In genomic region chr13:111215081-111216047, GRCh38 we compare ENCODE assay signal across 8 cellular contexts.
A peak's percentile ranks its signal among the peaks of the same experiment; 100 is the strongest.
DNase-seq lines count a peak whose midpoint lies in the region; ATAC-seq and TF ChIP-seq lines count a peak whose summit lies in the region.

No MANE protein-coding gene starts in this region.

- H3K4me1 ChIP-seq in OCI-LY7 (ENCODE audit: insufficient read depth, low read length, poor library complexity, severe bottlenecking): peaks cover 31% of the 10 kb centered on the region
- H3K4me1 ChIP-seq in lower lobe of right lung: peaks cover 72% of the 10 kb centered on the region

- peak overlapping the region; percentile 63 for H3K4me2 ChIP-seq in OCI-LY7 (ENCODE audit: low read length)

- no TSS peak for BruUV-seq in OCI-LY7 (replicated peaks; lab: Mats Ljungman, UMichigan)

- H3K4me3 ChIP-seq in OCI-LY7 (ENCODE audit: low read depth, low read length, poor library complexity, severe bottlenecking): peak overlapping the region; percentile 19
- no peak overlapping the region for H3K4me3 ChIP-seq in brain microvascular endothelial cell (ENCODE audit: low read depth, low read length)
- no peak overlapping the region for H3K4me3 ChIP-seq in lower lobe of right lung

- in situ Hi-C loops in brain microvascular endothelial cell (cut with HindIII; ENCODE audit: low pct_ligation_motif_present, low sequenced_read_pairs): no loop called here

- CTCF ChIA-PET in OCI-LY7 (lab: Charles Lee; ENCODE audit: unreplicated experiment): no interaction called here

- H2AFZ ChIP-seq in OCI-LY7 (ENCODE audit: low read length): no peak overlapping the region

- peaks cover 14% of the 10 kb centered on the region for H4K20me1 ChIP-seq in OCI-LY7 (ENCODE audit: insufficient read depth, low read length)

- DNase-seq in stimulated activated naive CD8-positive, alpha-beta T cell treated with anti-CD3 and anti-CD28 coated beads, Interleukin-15, amount 100 ng/mL, for 72 hours: no peak
- DNase-seq in OCI-LY7 (ENCODE audit: low spot score) (no peak), islet precursor cell (peak; percentile 46), brain microvascular endothelial cell (no peak), germinal center (ENCODE audit: low spot score) (no peak), lower lobe of right lung (no peak)
- no peak for DNase-seq in activated naive CD4-positive, alpha-beta T cell treated with anti-CD3 and anti-CD28 coated beads, Interleukin-2, amount 50 U/mL, for 72 hours (ENCODE audit: low spot score in 2 of 2)

- no peaks in the 10 kb centered on the region for H3K9me3 Mint-ChIP-seq in stimulated activated naive CD8-positive, alpha-beta T cell treated with anti-CD3 and anti-CD28 coated beads, Interleukin-15, Interleukin-2, amounts not matched to agents 100 ng/mL and 50 ng/mL, for 24 hours
- no peaks in the 10 kb centered on the region for H3K9me3 Mint-ChIP-seq in stimulated activated naive CD8-positive, alpha-beta T cell treated with anti-CD3 and anti-CD28 coated beads, Interleukin-15, amount 100 ng/mL, for 72 hours
- H3K9me3 Mint-ChIP-seq in activated naive CD4-positive, alpha-beta T cell treated with anti-CD3 and anti-CD28 coated beads, Interleukin-2, amount 50 U/mL, for 72 hours: no peaks in the 10 kb centered on the region

- no peak overlapping the region for H3K4me3 Mint-ChIP-seq in stimulated activated naive CD8-positive, alpha-beta T cell treated with anti-CD3 and anti-CD28 coated beads, Interleukin-15, Interleukin-2, amounts not matched to agents 100 ng/mL and 50 ng/mL, for 24 hours
- H3K4me3 Mint-ChIP-seq in stimulated activated naive CD8-positive, alpha-beta T cell treated with anti-CD3 and anti-CD28 coated beads, Interleukin-15, amount 100 ng/mL, for 72 hours: no peak overlapping the region

- H3K4me1 Mint-ChIP-seq in stimulated activated naive CD8-positive, alpha-beta T cell treated with anti-CD3 and anti-CD28 coated beads, Interleukin-15, Interleukin-2, amounts not matched to agents 100 ng/mL and 50 ng/mL, for 24 hours (ENCODE audit: low read depth): peaks cover 36% of the 10 kb centered on the region
- peaks cover 67% of the 10 kb centered on the region for H3K4me1 Mint-ChIP-seq in stimulated activated naive CD8-positive, alpha-beta T cell treated with anti-CD3 and anti-CD28 coated beads, Interleukin-15, amount 100 ng/mL, for 72 hours

- H3K9me3 ChIP-seq in OCI-LY7 (ENCODE audit: low read length): no peaks in the 10 kb centered on the region
- H3K9me3 ChIP-seq in lower lobe of right lung: no peaks in the 10 kb centered on the region

- no peaks in the 10 kb centered on the region for H3K27me3 ChIP-seq in brain microvascular endothelial cell (replicated peaks)
- no peaks in the 10 kb centered on the region for H3K27me3 ChIP-seq in lower lobe of right lung (ENCODE audit: low read depth)

- H3K27ac ChIP-seq in OCI-LY7 (ENCODE audit: low read depth, low read length, poor library complexity, severe bottlenecking) (peak overlapping the region; percentile 37), brain microvascular endothelial cell (no peak overlapping the region), lower lobe of right lung (no peak overlapping the region)

- POLR2A ChIA-PET in OCI-LY7 (lab: Charles Lee): interaction anchor here (0.6 to 0.7 kb wide), 2 partner anchors 52 to 1339 kb away, joined by 3 read pairs; no protein-coding TSS in a partner anchor

- no peaks in the 10 kb centered on the region for H3K9me2 ChIP-seq in OCI-LY7 (ENCODE audit: insufficient read depth, low read length)

- H3K27me3 Mint-ChIP-seq in stimulated activated naive CD8-positive, alpha-beta T cell treated with anti-CD3 and anti-CD28 coated beads, Interleukin-15, Interleukin-2, amounts not matched to agents 100 ng/mL and 50 ng/mL, for 24 hours: no peaks in the 10 kb centered on the region
- no peaks in the 10 kb centered on the region for H3K27me3 Mint-ChIP-seq in stimulated activated naive CD8-positive, alpha-beta T cell treated with anti-CD3 and anti-CD28 coated beads, Interleukin-15, amount 100 ng/mL, for 72 hours

- ATAC-seq in stimulated activated naive CD8-positive, alpha-beta T cell treated with anti-CD3 and anti-CD28 coated beads, Interleukin-15, amount 100 ng/mL, for 72 hours: no peak
- no peak for ATAC-seq in lower lobe of right lung
- no peak for ATAC-seq in activated naive CD4-positive, alpha-beta T cell treated with anti-CD3 and anti-CD28 coated beads, Interleukin-2, amount 50 U/mL, for 72 hours

- H3K36me3 ChIP-seq in OCI-LY7 (ENCODE audit: insufficient read depth, low read length) (peaks cover 60% of the 10 kb centered on the region), brain microvascular endothelial cell (replicated peaks) (peaks cover 5% of the 10 kb centered on the region), lower lobe of right lung (peaks cover 7% of the 10 kb centered on the region)

- peaks cover 29% of the 10 kb centered on the region for H3K36me3 Mint-ChIP-seq in stimulated activated naive CD8-positive, alpha-beta T cell treated with anti-CD3 and anti-CD28 coated beads, Interleukin-15, Interleukin-2, amounts not matched to agents 100 ng/mL and 50 ng/mL, for 24 hours (ENCODE audit: low read depth)
- H3K36me3 Mint-ChIP-seq in activated naive CD4-positive, alpha-beta T cell treated with anti-CD3 and anti-CD28 coated beads, Interleukin-2, amount 50 U/mL, for 72 hours: no peaks in the 10 kb centered on the region

- peaks cover 77% of the 10 kb centered on the region for H3K79me2 ChIP-seq in OCI-LY7 (ENCODE audit: insufficient read depth, low read depth, low read length)

- peak overlapping the region; percentile 9 for H3K27ac Mint-ChIP-seq in stimulated activated naive CD8-positive, alpha-beta T cell treated with anti-CD3 and anti-CD28 coated beads, Interleukin-15, Interleukin-2, amounts not matched to agents 100 ng/mL and 50 ng/mL, for 24 hours
- H3K27ac Mint-ChIP-seq in stimulated activated naive CD8-positive, alpha-beta T cell treated with anti-CD3 and anti-CD28 coated beads, Interleukin-15, amount 100 ng/mL, for 72 hours: peak overlapping the region in 1 of 2 donors; percentile 19
- H3K27ac Mint-ChIP-seq in activated naive CD4-positive, alpha-beta T cell treated with anti-CD3 and anti-CD28 coated beads, Interleukin-2, amount 50 U/mL, for 72 hours: no peak overlapping the region

- TF ChIP-seq CTCF in OCI-LY7 (conservative IDR thresholded peaks at IDR 0.05; ENCODE audit: low read length) (no peak), brain microvascular endothelial cell (IDR thresholded peaks at IDR 0.05; ENCODE audit: low read depth, low read length, missing control alignments) (no peak), lower lobe of right lung (IDR thresholded peaks at IDR 0.05) (no peak)

- intact Hi-C loops in OCI-LY7 (cut with micrococcal nuclease; ENCODE audit: unreplicated experiment) (loop anchor here (1.0 to 2.0 kb wide), 2 partner anchors 61 to 149 kb away; no protein-coding TSS in a partner anchor), lower lobe of right lung (cut with DNase I) (no loop called here)
